ENCODE assay signal across 7 cellular contexts in genomic region chr1:89434058-89434780, GRCh38.
DNase-seq lines count a peak whose midpoint lies in the region; ATAC-seq, FAIRE-seq and TF ChIP-seq lines count a peak whose summit lies in the region.
"Not testable (repeated sequence)": the region's sequence is repeated elsewhere in the genome, so short reads cannot be mapped to it uniquely, and the experiment has no call there.

No MANE protein-coding gene starts in this region.

- not testable (repeated sequence) for H3K4me3 Mint-ChIP-seq in T-helper 2 cell treated with Interferon-gamma antibody and Interleukin-4, amounts not matched to agents 5 μg/mL and 100 μg/mL, for 36 hours; activated T-cell treated with anti-CD3 and anti-CD28 coated beads, Interleukin-2, amount 50 U/mL, for 4 hours; activated naive CD8-positive, alpha-beta T cell treated with anti-CD3 and anti-CD28 coated beads, Interleukin-2, amount 50 U/mL, for 24 hours; natural killer cell treated with Interleukin-12 subunit alpha and Interleukin-12 subunit beta and Interleukin-15 and Interleukin-18, amount 100 ng/mL, for 72 hours

- H3K27ac Mint-ChIP-seq in T-helper 2 cell treated with Interferon-gamma antibody and Interleukin-4, amounts not matched to agents 5 μg/mL and 100 μg/mL, for 36 hours; activated naive CD8-positive, alpha-beta T cell treated with anti-CD3 and anti-CD28 coated beads, Interleukin-2, amount 50 U/mL, for 24 hours; natural killer cell treated with Interleukin-12 subunit alpha and Interleukin-12 subunit beta and Interleukin-15 and Interleukin-18, amount 100 ng/mL, for 72 hours: not testable (repeated sequence)

- FAIRE-seq in D721Med (lab: Jason Lieb, UNC) = peak; percentile 95

- not testable (repeated sequence) for DNase-seq in D721Med (ENCODE audit: insufficient read length, low spot score); activated T-cell treated with anti-CD3 and anti-CD28 coated beads, Interleukin-2, amount 50 U/mL, for 4 hours; activated naive CD8-positive, alpha-beta T cell treated with anti-CD3 and anti-CD28 coated beads, Interleukin-2, amount 50 U/mL, for 24 hours; natural killer cell treated with Interleukin-12 subunit alpha and Interleukin-12 subunit beta and Interleukin-15 and Interleukin-18, amount 100 ng/mL, for 72 hours (ENCODE audit: low spot score)
- peak; percentile 27 for DNase-seq in T-helper 2 cell treated with Interferon-gamma antibody and Interleukin-4, amounts not matched to agents 5 μg/mL and 100 μg/mL, for 36 hours (ENCODE audit: low spot score)
- DNase-seq in activated CD4-positive, alpha-beta T cell treated with anti-CD3 and anti-CD28 coated beads for 48 hours = peak; percentile 31
- DNase-seq in stimulated activated CD4-positive, alpha-beta T cell treated with anti-CD3 and anti-CD28 coated beads, Interleukin-4, amount 100 ng/mL, for 24 hours = peak; percentile 54

- H3K36me3 Mint-ChIP-seq in T-helper 2 cell treated with Interferon-gamma antibody and Interleukin-4, amounts not matched to agents 5 μg/mL and 100 μg/mL, for 36 hours (ENCODE audit: low read depth); activated T-cell treated with anti-CD3 and anti-CD28 coated beads, Interleukin-2, amount 50 U/mL, for 4 hours (ENCODE audit: insufficient read depth); activated naive CD8-positive, alpha-beta T cell treated with anti-CD3 and anti-CD28 coated beads, Interleukin-2, amount 50 U/mL, for 24 hours (ENCODE audit: low read depth); natural killer cell treated with Interleukin-12 subunit alpha and Interleukin-12 subunit beta and Interleukin-15 and Interleukin-18, amount 100 ng/mL, for 72 hours: not testable (repeated sequence)

- H3K27me3 Mint-ChIP-seq in T-helper 2 cell treated with Interferon-gamma antibody and Interleukin-4, amounts not matched to agents 5 μg/mL and 100 μg/mL, for 36 hours (ENCODE audit: low read depth); activated T-cell treated with anti-CD3 and anti-CD28 coated beads, Interleukin-2, amount 50 U/mL, for 4 hours (ENCODE audit: low read depth); activated naive CD8-positive, alpha-beta T cell treated with anti-CD3 and anti-CD28 coated beads, Interleukin-2, amount 50 U/mL, for 24 hours; natural killer cell treated with Interleukin-12 subunit alpha and Interleukin-12 subunit beta and Interleukin-15 and Interleukin-18, amount 100 ng/mL, for 72 hours: not testable (repeated sequence)

- ATAC-seq in activated T-cell treated with anti-CD3 and anti-CD28 coated beads, Interleukin-2, amount 50 U/mL, for 4 hours = peak; percentile 93 to 96
- ATAC-seq in activated naive CD8-positive, alpha-beta T cell treated with anti-CD3 and anti-CD28 coated beads, Interleukin-2, amount 50 U/mL, for 24 hours = peak; percentile 96
- ATAC-seq in natural killer cell treated with Interleukin-12 subunit alpha and Interleukin-12 subunit beta and Interleukin-15 and Interleukin-18, amount 100 ng/mL, for 72 hours = peak; percentile 84 to 94

- not testable (repeated sequence) for TF ChIP-seq CTCF in D721Med (IDR thresholded peaks at IDR 0.05; ENCODE audit: insufficient read depth, missing control alignments)

- not testable (repeated sequence) for H3K4me1 Mint-ChIP-seq in T-helper 2 cell treated with Interferon-gamma antibody and Interleukin-4, amounts not matched to agents 5 μg/mL and 100 μg/mL, for 36 hours (ENCODE audit: low read depth); activated T-cell treated with anti-CD3 and anti-CD28 coated beads, Interleukin-2, amount 50 U/mL, for 4 hours (ENCODE audit: low read depth); natural killer cell treated with Interleukin-12 subunit alpha and Interleukin-12 subunit beta and Interleukin-15 and Interleukin-18, amount 100 ng/mL, for 72 hours (ENCODE audit: low read depth in 2 of 2)
- H3K4me1 Mint-ChIP-seq in activated naive CD8-positive, alpha-beta T cell treated with anti-CD3 and anti-CD28 coated beads, Interleukin-2, amount 50 U/mL, for 24 hours = peaks cover 11% of the 10 kb centered on the region

- H3K9me3 Mint-ChIP-seq in T-helper 2 cell treated with Interferon-gamma antibody and Interleukin-4, amounts not matched to agents 5 μg/mL and 100 μg/mL, for 36 hours; activated T-cell treated with anti-CD3 and anti-CD28 coated beads, Interleukin-2, amount 50 U/mL, for 4 hours; natural killer cell treated with Interleukin-12 subunit alpha and Interleukin-12 subunit beta and Interleukin-15 and Interleukin-18, amount 100 ng/mL, for 72 hours: not testable (repeated sequence)
- peaks cover 17% of the 10 kb centered on the region for H3K9me3 Mint-ChIP-seq in activated naive CD8-positive, alpha-beta T cell treated with anti-CD3 and anti-CD28 coated beads, Interleukin-2, amount 50 U/mL, for 24 hours
